In the genomic region with DNA sequence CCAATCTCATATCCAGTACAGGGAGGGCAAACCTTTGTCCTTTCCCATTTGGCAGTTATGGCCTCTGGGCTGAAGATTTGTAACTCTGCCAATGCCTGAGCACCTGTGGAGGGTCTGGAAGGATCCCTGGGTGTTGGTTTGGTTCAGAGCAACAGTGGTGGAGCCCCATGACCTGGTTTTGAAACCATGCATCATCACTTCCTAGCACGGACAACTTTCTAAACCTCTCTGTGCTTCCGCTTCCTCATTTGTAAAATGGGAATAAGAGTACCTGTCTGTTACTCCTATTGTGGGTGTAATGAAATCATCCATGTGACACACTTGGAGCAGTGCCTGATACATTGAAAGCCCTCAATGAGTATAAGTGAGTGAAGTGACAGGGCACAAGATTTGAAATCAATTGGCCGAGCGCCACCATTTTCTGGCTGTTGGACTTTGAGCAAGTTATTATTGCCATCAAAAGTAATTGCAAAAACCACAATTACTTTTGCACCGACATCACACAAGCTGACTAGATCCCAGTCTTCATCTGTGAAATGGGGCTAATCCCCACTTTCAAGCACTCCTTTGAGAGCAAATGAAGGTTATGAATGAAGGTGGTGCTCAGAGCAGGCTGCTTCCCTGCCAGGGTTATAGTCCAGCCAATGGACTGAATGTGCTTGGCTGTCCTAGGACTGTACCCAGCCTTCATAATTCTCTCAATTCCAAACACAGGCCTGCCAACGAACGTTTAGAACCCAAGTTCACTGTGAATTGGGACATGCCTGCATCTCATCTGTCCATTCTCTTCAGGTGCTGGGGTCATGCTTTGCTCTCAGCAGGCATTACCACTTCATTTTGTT, we compare ENCODE assay signal across 11 cellular contexts. TPM values are rescaled to one million over a fixed set of nuclear protein-coding genes. Genes with fewer than 3 reads are reported as not detected.
DNase-seq lines count a peak whose midpoint lies in the region; ATAC-seq and TF ChIP-seq lines count a peak whose summit lies in the region.
"Had no signal": no experiment of that assay in that cellular context is flagged by ENCODE, and none has a peak within 500 bp of the region (broad histone marks: within the 10 kb centered on the region; RNA-seq: fewer than 3 reads in every experiment).

No MANE protein-coding gene starts in this region.

- ATAC-seq in activated T-cell treated with anti-CD3 and anti-CD28 coated beads, Interleukin-2, amount 50 U/mL, for 72 hours (replicated peaks in 1 of 2), result peak in 1 of 2 donors; percentile 64
- no peak for ATAC-seq in thoracic aorta (ENCODE audit: insufficient number of reproducible peaks, low FRiP score, low read depth)

- H3K4me3 ChIP-seq in thoracic aorta, result peak overlapping the region; percentile 61

- peaks cover under 1% of the 10 kb centered on the region for H3K27me3 Mint-ChIP-seq in activated T-cell treated with anti-CD3 and anti-CD28 coated beads, Interleukin-2, amount 50 U/mL, for 72 hours (ENCODE audit: low read depth)

- no peak for DNase-seq in activated T-cell treated with anti-CD3 and anti-CD28 coated beads, Interleukin-2, amount 50 U/mL, for 72 hours
- no peak for DNase-seq in activated T-cell treated with anti-CD3 and anti-CD28 coated beads, Interleukin-2, amount 50 U/mL, for 1 hour
- peak; percentile 2 for DNase-seq in midbrain (lab: John Stamatoyannopoulos, UW)
- no peak for DNase-seq in thoracic aorta (ENCODE audit: low spot score)
- no peak for DNase-seq in NCI-H226
- no peak for DNase-seq in cerebellar cortex (ENCODE audit: low spot score)
- DNase-seq in SHP77 treated with DMSO at 0.1 percent for 48 hours (lab: John Stamatoyannopoulos, UW), result no peak
- DNase-seq: activated CD8-positive, alpha-beta memory T cell treated with anti-CD3 and anti-CD28 coated beads, Interleukin-2, amount 50 U/mL, for 4 hours; NCI-H524 had no signal

- no peak for TF ChIP-seq CTCF in thoracic aorta (IDR thresholded peaks at IDR 0.05)

- H3K9me3 ChIP-seq in thoracic aorta, result no peaks in the 10 kb centered on the region

- H3K27ac Mint-ChIP-seq in activated T-cell treated with anti-CD3 and anti-CD28 coated beads, Interleukin-2, amount 50 U/mL, for 72 hours, result peak overlapping the region; percentile 13

- no peaks in the 10 kb centered on the region for H3K36me3 ChIP-seq in thoracic aorta

- H3K27ac ChIP-seq in angular gyrus (ENCODE audit: low read depth, low read length), result peak overlapping the region; percentile 51
- H3K27ac ChIP-seq in thoracic aorta, result peak overlapping the region; percentile 42 to 51

- H3K4me1 ChIP-seq in thoracic aorta (ENCODE audit: control insufficient read depth in 1 of 2, low read depth in 2 of 2), result peaks cover 7 to 16% of the 10 kb centered on the region in 2 donors

- H3K9me3 Mint-ChIP-seq in activated T-cell treated with anti-CD3 and anti-CD28 coated beads, Interleukin-2, amount 50 U/mL, for 72 hours, result peaks cover 0 to 2% of the 10 kb centered on the region in 2 donors

- H3K36me3 Mint-ChIP-seq in activated T-cell treated with anti-CD3 and anti-CD28 coated beads, Interleukin-2, amount 50 U/mL, for 72 hours (ENCODE audit: insufficient read depth in 2 of 2), result peaks cover 0 to 4% of the 10 kb centered on the region in 2 donors

- H3K4me1 Mint-ChIP-seq in activated T-cell treated with anti-CD3 and anti-CD28 coated beads, Interleukin-2, amount 50 U/mL, for 72 hours (ENCODE audit: low read depth), result peaks cover 30% of the 10 kb centered on the region

- no peaks in the 10 kb centered on the region for H3K27me3 ChIP-seq in thoracic aorta (replicated peaks; ENCODE audit: insufficient read depth)

- peak overlapping the region in 1 of 2 donors; percentile 41 for H3K4me3 Mint-ChIP-seq in activated T-cell treated with anti-CD3 and anti-CD28 coated beads, Interleukin-2, amount 50 U/mL, for 72 hours

RNA-seq across cellular contexts. Expression of gene ICOS, which starts 28.0 kb away (rescaled TPM):
- 100 to 1,000 TPM; 145 to 196 TPM for total RNA-seq in activated T-cell treated with anti-CD3 and anti-CD28 coated beads, Interleukin-2, amount 50 U/mL, for 72 hours
- 1 to 10 TPM in 1 of 2 donors, not detected in 1; 2.0 TPM for total RNA-seq in thoracic aorta
- total RNA-seq: M059J had no signal

RNA-seq across cellular contexts. Expression of gene CTLA4, which starts 41.0 kb away (rescaled TPM):
- 100 to 1,000 TPM; 132 to 254 TPM for total RNA-seq in activated T-cell treated with anti-CD3 and anti-CD28 coated beads, Interleukin-2, amount 50 U/mL, for 72 hours
- total RNA-seq in thoracic aorta, result 1 to 10 TPM in 1 of 2 donors, not detected in 1; 1.4 TPM
- total RNA-seq: M059J had no signal

Comparison
In these comparisons a context has a peak if more than half of its experiments do, and no peak if none do; other contexts are left out.
1. RNA of gene ICOS, which starts 28.0 kb away (total RNA-seq): 145 to 196 TPM in activated T-cell treated with anti-CD3 and anti-CD28 coated beads, Interleukin-2, amount 50 U/mL, for 72 hours; 2.0 TPM in thoracic aorta; every median in the first group is over 10 times any median in the second.
2. RNA of gene CTLA4, which starts 41.0 kb away (total RNA-seq): 132 to 254 TPM in activated T-cell treated with anti-CD3 and anti-CD28 coated beads, Interleukin-2, amount 50 U/mL, for 72 hours; 1.4 TPM in thoracic aorta; every median in the first group is over 10 times any median in the second.